ENCODE assay signal across 7 cellular contexts in the genomic region with DNA sequence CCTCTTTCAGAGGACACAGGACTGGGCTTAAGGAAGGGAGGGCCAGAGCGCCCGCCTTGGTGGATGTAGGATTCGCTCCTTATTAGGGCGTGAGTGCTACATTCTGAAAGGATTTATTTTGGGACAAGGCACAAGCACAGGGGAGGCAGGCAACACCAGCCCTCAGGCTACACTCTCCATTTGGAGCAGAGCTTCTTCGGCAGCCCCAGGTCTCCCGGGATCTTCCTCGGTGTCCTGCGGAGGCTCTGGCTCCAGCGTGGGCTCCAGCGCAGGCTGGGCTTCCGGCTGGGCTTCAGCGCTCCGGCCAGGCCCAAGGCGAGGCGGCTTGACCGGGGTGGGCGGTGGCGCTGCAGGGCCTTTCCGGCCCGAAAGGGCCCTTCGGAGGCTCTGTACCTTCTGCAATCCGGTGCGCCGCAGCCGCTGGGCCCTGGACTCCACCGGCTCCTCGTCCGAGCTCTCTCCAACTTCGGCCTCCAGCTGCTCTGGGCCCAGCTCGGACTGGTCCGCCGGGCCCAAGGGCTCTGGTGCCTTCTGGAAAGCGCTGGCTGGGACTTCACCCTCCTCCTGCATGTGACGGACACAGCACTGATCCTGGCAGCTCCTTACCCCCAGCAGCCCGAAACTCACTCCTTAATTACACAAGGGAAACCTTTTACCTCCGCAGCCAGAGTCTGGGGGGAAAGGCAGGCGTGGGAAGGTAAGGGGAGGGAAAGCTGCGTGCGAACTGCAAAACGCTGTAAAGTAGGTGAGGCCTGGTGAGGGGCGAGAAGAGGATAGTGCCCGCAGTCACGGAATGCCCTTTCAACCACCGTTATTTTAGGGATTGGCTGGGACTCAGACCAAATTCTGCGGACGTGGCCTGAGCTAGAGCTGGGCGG. TPM values are rescaled to one million over a fixed set of nuclear protein-coding genes. Genes with fewer than 3 reads are reported as not detected.
DNase-seq lines count a peak whose midpoint lies in the region; ATAC-seq and TF ChIP-seq lines count a peak whose summit lies in the region.

No MANE protein-coding gene starts in this region.

- H3K4me3 ChIP-seq in body of pancreas (peak overlapping the region; percentile 8 to 48), iPS-20b (ENCODE audit: low read length) (peak overlapping the region; percentile 80), stomach (peak overlapping the region; percentile 61 to 70 (median 67))

- TF ChIP-seq CTCF in body of pancreas (IDR thresholded peaks at IDR 0.05) = peak in 2 of 7 experiments; percentile 4 to 5
- no peak for TF ChIP-seq CTCF in stomach (IDR thresholded peaks at IDR 0.05)

- no peak for TF ChIP-seq EP300 in stomach (IDR thresholded peaks at IDR 0.05)

- H3K9ac ChIP-seq in iPS-20b (ENCODE audit: low read depth, low read length) = peak overlapping the region; percentile 85

- H3K27ac ChIP-seq in body of pancreas = peak overlapping the region; percentile 88 to 98 (median 94)
- H3K27ac ChIP-seq in iPS-20b (ENCODE audit: low read length) = peak overlapping the region; percentile 72
- H3K27ac ChIP-seq in stomach = peak overlapping the region; percentile 75 to 96 (median 96)

- H3K27me3 ChIP-seq in body of pancreas (no peaks in the 10 kb centered on the region), iPS-20b (ENCODE audit: insufficient read depth, low read length) (peaks cover 15% of the 10 kb centered on the region; the same call in 1 of the 2 replicates), stomach (peaks cover 0 to 19% (median 6%) of the 10 kb centered on the region in 3 donors)

- H3K4me1 ChIP-seq in body of pancreas (peaks cover 71% of the 10 kb centered on the region), iPS-20b (ENCODE audit: insufficient read depth, low read length) (peaks cover 38% of the 10 kb centered on the region), stomach (peaks cover 28 to 85% (median 56%) of the 10 kb centered on the region in 4 donors)

- ATAC-seq in HG02588 (IDR thresholded peaks at IDR 0.05; ENCODE audit: unreplicated experiment) = peak; percentile 5
- peak; percentile 25 for ATAC-seq in body of pancreas
- ATAC-seq in activated CD4-positive, CD25-positive, alpha-beta regulatory T cell treated with anti-CD3 and anti-CD28 coated beads, Interleukin-2, amount 50 U/mL, for 24 hours = no peak
- no peak for ATAC-seq in HG03439 (IDR thresholded peaks at IDR 0.05; ENCODE audit: unreplicated experiment)
- no peak for ATAC-seq in GM19395 (IDR thresholded peaks at IDR 0.05; ENCODE audit: unreplicated experiment)

- H3K36me3 ChIP-seq in body of pancreas (replicated peaks in 1 of 2; ENCODE audit: insufficient read depth in 1 of 2, low read depth in 2 of 2) (no peaks in the 10 kb centered on the region), iPS-20b (ENCODE audit: insufficient read depth, low read depth, low read length) (no peaks in the 10 kb centered on the region), stomach (no peaks in the 10 kb centered on the region)

- peak; percentile 41 to 52 (median 46) for DNase-seq in body of pancreas
- DNase-seq in stomach = peak; percentile 40

- intact Hi-C loops in body of pancreas (cut with DNase I) = no loop called here
- intact Hi-C loops in stomach (cut with DNase I; ENCODE audit: low total_unique reads) = loop anchor here (10.0 kb wide), 1 partner anchor 54 kb away; no protein-coding TSS in a partner anchor

- 33 to 40% methylated on average over 18 to 44 of the region's 47 CpGs for WGBS in body of pancreas, 2 donors
- 4 to 13% (median 9%) methylated on average over 26 to 47 of the region's 47 CpGs for WGBS in stomach, 5 donors

- no peaks in the 10 kb centered on the region for H3K9me3 ChIP-seq in body of pancreas
- no peaks in the 10 kb centered on the region for H3K9me3 ChIP-seq in iPS-20b (ENCODE audit: insufficient read depth, low read depth, low read length)
- no peaks in the 10 kb centered on the region for H3K9me3 ChIP-seq in stomach

- peak; percentile 13 to 59 (median 15) for TF ChIP-seq POLR2A in body of pancreas (IDR thresholded peaks at IDR 0.05)
- no peak for TF ChIP-seq POLR2A in stomach (IDR thresholded peaks at IDR 0.05)

RNA-seq across cellular contexts. Expression of gene CAVIN3, which starts 1.1 kb away (rescaled TPM):
- total RNA-seq in body of pancreas = 10 to 100 TPM; 47.7 to 76.5 TPM
- total RNA-seq in stomach = 100 to 1,000 TPM in 1 of 5 donors, 10 to 100 TPM in 4; 12.8 to 166 (median 22.9) TPM
- polyA plus RNA-seq in stomach = 100 to 1,000 TPM in 1 of 3 donors, 10 to 100 TPM in 2; 51.1 to 119 (median 68.4) TPM

RNA-seq across cellular contexts. Expression of gene CCKBR, which starts 59.6 kb away (rescaled TPM):
- total RNA-seq in body of pancreas (1 to 10 TPM; 1.0 to 3.3 TPM), stomach (10 to 100 TPM in 4 of 5 donors, not detected in 1; 17.5 to 47.8 (median 30.2) TPM)
- 10 to 100 TPM in 1 of 3 donors, 1 to 10 TPM in 2; 6.5 to 11.5 (median 7.5) TPM for polyA plus RNA-seq in stomach

Comparison
In these comparisons a context has a peak if more than half of its experiments do, and no peak if none do; other contexts are left out.
1. ATAC-seq: peak in HG02588 (single experiment) and body of pancreas (single experiment); none in activated CD4-positive, CD25-positive, alpha-beta regulatory T cell treated with anti-CD3 and anti-CD28 coated beads, Interleukin-2, amount 50 U/mL, for 24 hours (0 of 2), HG03439 (single experiment) and GM19395 (single experiment).
2. H3K4me3 ChIP-seq: peak in every context shown above with its lines; median percentile 80 in iPS-20b; 67 in stomach; 28 in body of pancreas.
3. POLR2A ChIP-seq: peak in body of pancreas (3 of 3); none in stomach (0 of 4).
4. Peak in every context shown above with its lines, with median percentiles within 50 percentile points of each other: H3K27ac ChIP-seq.